In the genomic region with DNA sequence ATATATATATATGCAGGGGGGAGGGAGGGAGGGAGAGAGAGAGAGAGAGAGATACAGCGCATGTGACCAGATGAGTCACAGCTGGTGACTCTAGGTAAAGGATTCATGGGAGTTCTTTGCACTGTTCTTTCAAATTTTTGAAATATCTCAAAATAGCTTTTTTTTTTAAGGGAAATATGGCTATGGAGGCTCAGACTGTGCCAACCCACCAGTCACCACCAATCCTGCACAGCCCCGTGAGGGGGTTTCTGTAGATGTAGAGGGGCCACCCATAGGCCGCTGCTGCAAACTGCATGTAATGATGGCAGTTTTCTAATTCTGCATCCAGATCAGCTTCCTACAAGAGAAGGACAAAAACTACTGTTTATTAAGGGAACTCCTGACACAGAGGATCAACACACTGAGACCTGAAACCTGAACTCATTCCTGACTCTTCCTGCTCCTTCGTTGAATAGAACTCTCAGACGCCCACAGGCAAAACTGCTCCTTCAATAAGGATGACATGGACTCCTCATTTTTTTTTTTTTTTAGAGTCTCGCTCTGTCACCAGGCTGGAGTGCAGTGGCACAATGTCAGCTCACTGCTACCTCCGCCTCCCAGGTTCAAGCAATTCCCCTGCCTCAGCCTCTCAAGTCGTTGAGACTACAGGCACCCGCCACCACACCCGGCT, we compare ENCODE assay signal across 12 cellular contexts. TPM values are rescaled to one million over a fixed set of nuclear protein-coding genes. Genes with fewer than 3 reads are reported as not detected.
DNase-seq lines count a peak whose midpoint lies in the region; ATAC-seq and TF ChIP-seq lines count a peak whose summit lies in the region.
"Had no signal": no experiment of that assay in that cellular context is flagged by ENCODE, and none has a peak within 500 bp of the region (broad histone marks: within the 10 kb centered on the region; RNA-seq: fewer than 3 reads in every experiment).

No MANE protein-coding gene starts in this region.

- no peaks in the 10 kb centered on the region for H3K9me3 ChIP-seq in neural progenitor cell (ENCODE audit: low read depth)
- H3K9me3 ChIP-seq: psoas muscle had no signal

- ATAC-seq in GM19035 (IDR thresholded peaks at IDR 0.05; ENCODE audit: unreplicated experiment) (no peak), HG02884 (IDR thresholded peaks at IDR 0.05; ENCODE audit: unreplicated experiment) (no peak)
- ATAC-seq: stimulated activated effector memory CD8-positive, alpha-beta T cell treated with anti-CD3 and anti-CD28 coated beads, Interleukin-12 subunit alpha, Interleukin-12 subunit beta, amount 100 ng/mL, for 72 hours had no signal

- peak; percentile 41 for DNase-seq in DMS 273 (lab: John Stamatoyannopoulos, UW; ENCODE audit: unreplicated experiment)
- DNase-seq in DMS 273 treated with DMSO at 0.1 percent for 48 hours (lab: John Stamatoyannopoulos, UW) = no peak
- peak; percentile 14 to 40 for DNase-seq in Kasumi-1 (lab: John Stamatoyannopoulos, UW)
- DNase-seq in caudate nucleus (lab: John Stamatoyannopoulos, UW) = peak in 22 of 61 donors; percentile 9 to 74 (median 36)
- no peak for DNase-seq in neural progenitor cell (ENCODE audit: low spot score)
- DNase-seq in NCI-H748 (lab: John Stamatoyannopoulos, UW; ENCODE audit: unreplicated experiment) = no peak
- DNase-seq: 8988T; activated T-cell treated with anti-CD3 and anti-CD28 coated beads, Interleukin-2, amount 50 U/mL, for 48 hours; psoas muscle had no signal

- H3K27ac ChIP-seq in caudate nucleus (ENCODE audit: low read depth, low read length) (peak overlapping the region; percentile 58), neural progenitor cell (no peak overlapping the region)
- H3K27ac ChIP-seq: psoas muscle had no signal

- H4K20me1 ChIP-seq in neural progenitor cell (ENCODE audit: low read depth) = peaks cover 6% of the 10 kb centered on the region

- peak; percentile 27 for TF ChIP-seq CTCF in neural progenitor cell (IDR thresholded peaks at IDR 0.05)

- H3K36me3 ChIP-seq in neural progenitor cell = no peaks in the 10 kb centered on the region

- no peaks in the 10 kb centered on the region for H3K27me3 ChIP-seq in neural progenitor cell

- H3K4me3 Mint-ChIP-seq in neural progenitor cell = no peak overlapping the region
- H3K4me3 Mint-ChIP-seq: stimulated activated effector memory CD8-positive, alpha-beta T cell treated with anti-CD3 and anti-CD28 coated beads, Interleukin-12 subunit alpha, Interleukin-12 subunit beta, amount 100 ng/mL, for 72 hours had no signal

- peaks cover 26% of the 10 kb centered on the region for H3K36me3 Mint-ChIP-seq in neural progenitor cell

- no peak overlapping the region for H3K27ac Mint-ChIP-seq in neural progenitor cell
- H3K27ac Mint-ChIP-seq: stimulated activated effector memory CD8-positive, alpha-beta T cell treated with anti-CD3 and anti-CD28 coated beads, Interleukin-12 subunit alpha, Interleukin-12 subunit beta, amount 100 ng/mL, for 72 hours had no signal

- H3K4me1 ChIP-seq in neural progenitor cell = no peaks in the 10 kb centered on the region

- H2AFZ ChIP-seq in neural progenitor cell (replicated peaks) = no peak overlapping the region

- no peak overlapping the region for H3K9ac ChIP-seq in neural progenitor cell

- peaks cover 14% of the 10 kb centered on the region for H3K79me2 ChIP-seq in neural progenitor cell (ENCODE audit: low read depth)

- H3K4me1 Mint-ChIP-seq in neural progenitor cell = no peaks in the 10 kb centered on the region

- peaks cover 2% of the 10 kb centered on the region for H3K27me3 Mint-ChIP-seq in neural progenitor cell (ENCODE audit: insufficient read depth, low read depth)

- no peaks in the 10 kb centered on the region for H3F3A ChIP-seq in neural progenitor cell (ENCODE audit: low read depth)

- no peak overlapping the region for H3K4me2 ChIP-seq in neural progenitor cell

- H3K4me3 ChIP-seq in neural progenitor cell = no peak overlapping the region
- H3K4me3 ChIP-seq: psoas muscle had no signal

- no peaks in the 10 kb centered on the region for H3K9me3 Mint-ChIP-seq in neural progenitor cell
- H3K9me3 Mint-ChIP-seq: stimulated activated effector memory CD8-positive, alpha-beta T cell treated with anti-CD3 and anti-CD28 coated beads, Interleukin-12 subunit alpha, Interleukin-12 subunit beta, amount 100 ng/mL, for 72 hours had no signal

RNA-seq across cellular contexts. Expression of a gene that starts 17.3 kb away (rescaled TPM):
- 28.0 and 36.1 TPM in 2 replicates for total RNA-seq in neural progenitor cell (ENCODE audit: low replicate concordance)

RNA-seq across cellular contexts. Expression of a gene that starts 53.5 kb away (rescaled TPM):
- total RNA-seq in neural progenitor cell (ENCODE audit: low replicate concordance) = 73.4 and 87.6 TPM in 2 replicates

RNA-seq across cellular contexts. Expression of a gene that starts 56.1 kb away (rescaled TPM):
- total RNA-seq in neural progenitor cell (ENCODE audit: low replicate concordance) = 67.9 and 91.8 TPM in 2 replicates

Comparison
In these comparisons a context has a peak if more than half of its experiments do, and no peak if none do; other contexts are left out.
1. DNase-seq: peak in DMS 273 (single experiment) and Kasumi-1 (2 of 2); none in DMS 273 treated with DMSO at 0.1 percent for 48 hours (single experiment), neural progenitor cell (single experiment) and NCI-H748 (single experiment).